14 cellular contexts compared by ENCODE assay signal in the genomic region with DNA sequence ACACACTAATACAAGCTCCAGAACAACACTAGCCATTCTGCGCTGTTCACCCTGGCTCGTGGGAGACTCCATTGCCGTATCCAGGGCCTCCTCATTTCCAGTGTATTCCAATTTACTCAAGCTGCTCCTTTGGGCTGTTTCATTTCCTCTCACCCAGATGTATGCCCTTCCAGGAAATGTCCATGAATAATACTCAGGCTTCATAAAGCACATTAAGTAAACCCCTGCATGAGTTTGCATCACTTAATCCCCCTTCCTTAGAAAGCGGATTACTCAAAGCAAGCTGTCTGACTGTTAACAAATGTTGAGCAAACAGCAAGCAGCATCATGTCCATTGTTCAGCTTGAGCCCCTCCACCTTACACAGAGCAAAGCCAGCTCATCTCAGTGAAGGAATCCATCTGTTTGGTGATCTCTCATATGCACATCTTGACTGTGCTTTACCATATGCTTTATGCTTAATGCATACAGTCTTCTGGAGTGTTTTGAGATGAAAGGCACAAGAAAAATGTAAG.
"Had no signal": no experiment of that assay in that cellular context is flagged by ENCODE, and none has a peak within 500 bp of the region (broad histone marks: within the 10 kb centered on the region; RNA-seq: fewer than 3 reads in every experiment).

No MANE protein-coding gene starts in this region.

- H3K4me3 ChIP-seq: heart left ventricle, left ventricle myocardium inferior, ovary, skin epidermis, thyroid gland, uterus had no signal

- H3K4me1 ChIP-seq: heart left ventricle, left ventricle myocardium inferior, thyroid gland, uterus had no signal

- ATAC-seq: effector memory CD8-positive, alpha-beta T cell; heart left ventricle had no signal

- DNase-seq: activated naive CD4-positive, alpha-beta T cell treated with anti-CD3 and anti-CD28 coated beads, Interleukin-2, amount 50 U/mL, for 16 hours; effector memory CD8-positive, alpha-beta T cell; erythroblast; heart left ventricle; islet precursor cell; left ventricle myocardium inferior; mesenchymal stem cell; nephron progenitor cell; ovary; retina; T-helper 2 cell; thyroid gland; uterus had no signal

- H3K27ac ChIP-seq: heart left ventricle, left ventricle myocardium inferior, ovary, skin epidermis, thyroid gland, uterus had no signal

- H3K36me3 ChIP-seq: heart left ventricle, left ventricle myocardium inferior, ovary, thyroid gland, uterus had no signal

- H3K27me3 ChIP-seq: heart left ventricle, ovary, thyroid gland, uterus had no signal

- H3K9me3 ChIP-seq: ovary, thyroid gland, uterus had no signal
